In genomic region chr12:12381982-12382381, GRCh38 we compare ENCODE assay signal across 11 cellular contexts.
"Had no signal": no experiment of that assay in that cellular context is flagged by ENCODE, and none has a peak within 500 bp of the region (broad histone marks: within the 10 kb centered on the region; RNA-seq: fewer than 3 reads in every experiment).

No MANE protein-coding gene starts in this region.

- H3K4me3 ChIP-seq: breast epithelium, mucosa of descending colon, stomach, thyroid gland had no signal

- H3K27ac ChIP-seq: breast epithelium, stomach, thyroid gland had no signal

- H3K9me3 ChIP-seq: breast epithelium, mucosa of descending colon, stomach, thyroid gland had no signal

- H3K4me1 ChIP-seq: breast epithelium had no signal

- DNase-seq: activated CD4-positive, alpha-beta T cell treated with anti-CD3 and anti-CD28 coated beads, Interleukin-2, amount 50 U/mL, for 4 hours; activated gamma-delta T cell; aorta; left colon; mucosa of descending colon; stimulated activated CD4-positive, alpha-beta T cell treated with anti-CD3 and anti-CD28 coated beads, Interleukin-4, amount 100 ng/mL, for 24 hours; stomach; thyroid gland had no signal

- H3K27me3 ChIP-seq: breast epithelium, stomach, thyroid gland had no signal

- ATAC-seq: activated CD4-positive, CD25-positive, alpha-beta regulatory T cell treated with anti-CD3 and anti-CD28 coated beads, Interleukin-2, amount 50 U/mL, for 24 hours; esophagus mucosa; left colon; mucosa of descending colon had no signal

- H3K36me3 ChIP-seq: breast epithelium, thyroid gland had no signal
